11 cellular contexts compared by ENCODE assay signal in genomic region chr11:13664351-13664750, GRCh38. TPM values are rescaled to one million over a fixed set of nuclear protein-coding genes. Genes with fewer than 3 reads are reported as not detected.
DNase-seq lines count a peak whose midpoint lies in the region; ATAC-seq and TF ChIP-seq lines count a peak whose summit lies in the region.
"Had no signal": no experiment of that assay in that cellular context is flagged by ENCODE, and none has a peak within 500 bp of the region (broad histone marks: within the 10 kb centered on the region; RNA-seq: fewer than 3 reads in every experiment).

No MANE protein-coding gene starts in this region.

- POLR2A ChIA-PET in RWPE1 (lab: Yijun Ruan, JAX; ENCODE audit: low non-redundant PET) = no interaction called here

- ATAC-seq in heart left ventricle = no peak
- ATAC-seq: HCT116 had no signal

- in situ Hi-C loops in transverse colon (cut with MboI; ENCODE audit: low pct_ligation_motif_present in 1 of 4, low pct_unique_long_range_greater_than_20kb in 1 of 4, low sequenced_read_pairs in 3 of 4) = no loop called here

- DNase-seq in RWPE1 (ENCODE audit: low spot score) (peak; percentile 15), epithelial cell of esophagus (ENCODE audit: low read depth) (peak; percentile 40), hepatocyte (ENCODE audit: low spot score) (no peak), transverse colon (no peak), heart left ventricle (no peak), T-helper 2 cell (no peak), SIG-M5 (lab: John Stamatoyannopoulos, UW) (no peak)
- DNase-seq: CD4-positive, CD25-positive, alpha-beta regulatory T cell had no signal

- TF ChIP-seq POLR2A in transverse colon (IDR thresholded peaks at IDR 0.05) = no peak
- no peak for TF ChIP-seq POLR2A in heart left ventricle (IDR thresholded peaks at IDR 0.05)

- TF ChIP-seq CTCF in RWPE1 (conservative IDR thresholded peaks at IDR 0.05; ENCODE audit: low read depth) (no peak), epithelial cell of esophagus (IDR thresholded peaks at IDR 0.05; ENCODE audit: insufficient read depth, low read depth, low read length, missing control alignments) (no peak), hepatocyte (IDR thresholded peaks at IDR 0.05; ENCODE audit: poor library complexity) (no peak), transverse colon (IDR thresholded peaks at IDR 0.05) (no peak), heart left ventricle (IDR thresholded peaks at IDR 0.05) (no peak)

- no peaks in the 10 kb centered on the region for H3K4me1 ChIP-seq in hepatocyte (ENCODE audit: insufficient read depth)
- peaks cover 5 to 30% (median 10%) of the 10 kb centered on the region in 4 donors for H3K4me1 ChIP-seq in transverse colon
- H3K4me1 ChIP-seq in heart left ventricle = peaks cover 0 to 11% (median 5%) of the 10 kb centered on the region in 12 donors

- no peak overlapping the region for H3K4me2 ChIP-seq in hepatocyte
- H3K4me2 ChIP-seq: BLaER1 treated with 17β-estradiol and CSF1 and Interleukin-3, amounts not matched to agents 10 nM and 100 nM had no signal

- intact Hi-C loops in transverse colon (cut with DNase I; ENCODE audit: low total_unique reads) (no loop called here), heart left ventricle (cut with DNase I) (no loop called here)

- 83% methylated on average over 1 of the region's 1 CpG for WGBS in hepatocyte (ENCODE audit: low lambda C conversion rate, missing lambda C conversion rate)
- WGBS in transverse colon (ENCODE audit: low coverage in 1 of 2), 2 donors = 57 to 81% methylated on average over 1 of the region's 1 CpG
- 67 to 87% (median 80%) methylated on average over 1 of the region's 1 CpG for WGBS in heart left ventricle, 4 donors

- no peak for TF ChIP-seq EP300 in transverse colon (IDR thresholded peaks at IDR 0.05; ENCODE audit: low read depth)

- no peak overlapping the region for H3K4me3 ChIP-seq in epithelial cell of esophagus (ENCODE audit: low read length)
- no peak overlapping the region for H3K4me3 ChIP-seq in hepatocyte
- no peak overlapping the region for H3K4me3 ChIP-seq in transverse colon
- H3K4me3 ChIP-seq in heart left ventricle = no peak overlapping the region
- H3K4me3 ChIP-seq: BLaER1 treated with 17β-estradiol and CSF1 and Interleukin-3, amounts not matched to agents 10 nM and 100 nM; GM23248 had no signal

- no peaks in the 10 kb centered on the region for H3K36me3 ChIP-seq in hepatocyte (replicated peaks; ENCODE audit: insufficient read depth, low read depth)
- H3K36me3 ChIP-seq in transverse colon = no peaks in the 10 kb centered on the region
- H3K36me3 ChIP-seq in heart left ventricle = no peaks in the 10 kb centered on the region
- H3K36me3 ChIP-seq: BLaER1 treated with 17β-estradiol and CSF1 and Interleukin-3, amounts not matched to agents 10 nM and 100 nM had no signal

- H3K27ac ChIP-seq in RWPE1 = no peak overlapping the region
- peak overlapping the region; percentile 59 for H3K27ac ChIP-seq in hepatocyte
- peak overlapping the region; percentile 38 to 68 (median 54) for H3K27ac ChIP-seq in transverse colon
- no peak overlapping the region for H3K27ac ChIP-seq in heart left ventricle
- H3K27ac ChIP-seq: BLaER1 treated with 17β-estradiol and CSF1 and Interleukin-3, amounts not matched to agents 10 nM and 100 nM; GM23248 had no signal

- no peak overlapping the region for H2AFZ ChIP-seq in hepatocyte
- H2AFZ ChIP-seq: GM23248 had no signal

- H3K79me2 ChIP-seq in hepatocyte = peaks cover 4% of the 10 kb centered on the region

- no peaks in the 10 kb centered on the region for H4K20me1 ChIP-seq in hepatocyte (ENCODE audit: insufficient read depth, poor library complexity, severe bottlenecking)

- H3K27me3 ChIP-seq in hepatocyte (no peaks in the 10 kb centered on the region), transverse colon (no peaks in the 10 kb centered on the region), heart left ventricle (no peaks in the 10 kb centered on the region)
- H3K27me3 ChIP-seq: BLaER1 treated with 17β-estradiol and CSF1 and Interleukin-3, amounts not matched to agents 10 nM and 100 nM had no signal

- no peaks in the 10 kb centered on the region for H3K9me2 ChIP-seq in hepatocyte (replicated peaks; ENCODE audit: insufficient read depth)

- CTCF ChIA-PET in RWPE1 (lab: Yijun Ruan, JAX) = no interaction called here

- no peaks in the 10 kb centered on the region for H3K9me3 ChIP-seq in hepatocyte (ENCODE audit: low read depth)
- H3K9me3 ChIP-seq in transverse colon = peaks cover 8 to 10% of the 10 kb centered on the region in 2 donors
- peaks cover 0 to 13% (median 5%) of the 10 kb centered on the region in 12 donors for H3K9me3 ChIP-seq in heart left ventricle

RNA-seq across cellular contexts. Expression of gene FAR1, which starts 4.1 kb away (rescaled TPM):
- total RNA-seq in hepatocyte = 70.9 and 71.4 TPM in 2 replicates
- polyA plus RNA-seq in hepatocyte = 21.7 and 23.7 TPM in 2 replicates
- total RNA-seq in transverse colon = 100 to 1,000 TPM in 2 of 4 donors, 10 to 100 TPM in 2; 51.3 to 142 (median 89.5) TPM
- 10 to 100 TPM; 15.5 to 50.2 (median 35.4) TPM for total RNA-seq in heart left ventricle
- polyA plus RNA-seq in heart left ventricle = 10 to 100 TPM; 10.9 to 27.1 TPM

Comparison
In these comparisons a context has a peak if more than half of its experiments do, and no peak if none do; other contexts are left out.
1. DNase-seq: peak in RWPE1 (single experiment) and epithelial cell of esophagus (single experiment); none in hepatocyte (single experiment), transverse colon (single experiment), heart left ventricle (0 of 5), T-helper 2 cell (0 of 5) and SIG-M5 (single experiment).
2. H3K27ac ChIP-seq: peak in hepatocyte (single experiment) and transverse colon (4 of 4); none in RWPE1 (single experiment) and heart left ventricle (0 of 12).